24 cellular contexts compared by ENCODE assay signal in genomic region chr6:39153766-39154397, GRCh38. TPM values are rescaled to one million over a fixed set of nuclear protein-coding genes. Genes with fewer than 3 reads are reported as not detected.
DNase-seq lines count a peak whose midpoint lies in the region; ATAC-seq and TF ChIP-seq lines count a peak whose summit lies in the region.
"Had no signal": no experiment of that assay in that cellular context is flagged by ENCODE, and none has a peak within 500 bp of the region (broad histone marks: within the 10 kb centered on the region; RNA-seq: fewer than 3 reads in every experiment).

No MANE protein-coding gene starts in this region.

- H3K27me3 Mint-ChIP-seq in T-helper 2 cell treated with Interferon-gamma antibody and Interleukin-4, amounts not matched to agents 5 μg/mL and 100 μg/mL, for 36 hours (ENCODE audit: low read depth), result peaks cover 2% of the 10 kb centered on the region
- peaks cover 29% of the 10 kb centered on the region for H3K27me3 Mint-ChIP-seq in activated T-helper 17 cell treated with anti-CD3 and anti-CD28 coated beads, Interleukin-2, amount 50 U/mL, for 72 hours

- peak overlapping the region; percentile 56 for H3K27ac Mint-ChIP-seq in T-helper 2 cell treated with Interferon-gamma antibody and Interleukin-4, amounts not matched to agents 5 μg/mL and 100 μg/mL, for 36 hours
- peak overlapping the region; percentile 9 for H3K27ac Mint-ChIP-seq in activated T-helper 17 cell treated with anti-CD3 and anti-CD28 coated beads, Interleukin-2, amount 50 U/mL, for 72 hours
- H3K27ac Mint-ChIP-seq: activated B cell treated with CpG ODN at 0.5 μM for 24 hours had no signal

- no peaks in the 10 kb centered on the region for H3K36me3 ChIP-seq in sigmoid colon
- H3K36me3 ChIP-seq: HAP-1, neutrophil, tibial nerve had no signal

- peaks cover 0 to 11% (median 0%) of the 10 kb centered on the region in 3 donors for H3K27me3 ChIP-seq in sigmoid colon

- H3K27ac ChIP-seq in sigmoid colon, result no peak overlapping the region
- H3K27ac ChIP-seq: epithelial cell of prostate, neutrophil, tibial nerve had no signal

- H3K9me3 ChIP-seq in sigmoid colon, result no peaks in the 10 kb centered on the region
- H3K9me3 ChIP-seq: HAP-1, neutrophil, SK-N-SH, tibial nerve had no signal

- H3K9me3 Mint-ChIP-seq in T-helper 2 cell treated with Interferon-gamma antibody and Interleukin-4, amounts not matched to agents 5 μg/mL and 100 μg/mL, for 36 hours, result peaks cover under 1% of the 10 kb centered on the region
- H3K9me3 Mint-ChIP-seq in activated T-helper 17 cell treated with anti-CD3 and anti-CD28 coated beads, Interleukin-2, amount 50 U/mL, for 72 hours, result peaks cover under 1% of the 10 kb centered on the region
- H3K9me3 Mint-ChIP-seq: activated B cell treated with CpG ODN at 0.5 μM for 24 hours had no signal

- ATAC-seq in activated T-helper 17 cell treated with anti-CD3 and anti-CD28 coated beads, Interleukin-2, amount 50 U/mL, for 72 hours (replicated peaks), result peak; percentile 95
- no peak for ATAC-seq in HG03097 (IDR thresholded peaks at IDR 0.05; ENCODE audit: low FRiP score, unreplicated experiment)
- ATAC-seq: left ventricle myocardium superior had no signal

- peaks cover 6% of the 10 kb centered on the region for H3K36me3 Mint-ChIP-seq in T-helper 2 cell treated with Interferon-gamma antibody and Interleukin-4, amounts not matched to agents 5 μg/mL and 100 μg/mL, for 36 hours (ENCODE audit: low read depth)
- no peaks in the 10 kb centered on the region for H3K36me3 Mint-ChIP-seq in activated T-helper 17 cell treated with anti-CD3 and anti-CD28 coated beads, Interleukin-2, amount 50 U/mL, for 72 hours (ENCODE audit: low read depth)

- no peak for TF ChIP-seq POLR2A in sigmoid colon (IDR thresholded peaks at IDR 0.05)

- H3K4me3 Mint-ChIP-seq in T-helper 2 cell treated with Interferon-gamma antibody and Interleukin-4, amounts not matched to agents 5 μg/mL and 100 μg/mL, for 36 hours, result no peak overlapping the region
- H3K4me3 Mint-ChIP-seq in activated T-helper 17 cell treated with anti-CD3 and anti-CD28 coated beads, Interleukin-2, amount 50 U/mL, for 72 hours, result peak overlapping the region; percentile 4
- H3K4me3 Mint-ChIP-seq: activated B cell treated with CpG ODN at 0.5 μM for 24 hours had no signal

- H3K4me1 Mint-ChIP-seq in T-helper 2 cell treated with Interferon-gamma antibody and Interleukin-4, amounts not matched to agents 5 μg/mL and 100 μg/mL, for 36 hours (ENCODE audit: low read depth), result peaks cover 28% of the 10 kb centered on the region
- peaks cover 12% of the 10 kb centered on the region for H3K4me1 Mint-ChIP-seq in activated T-helper 17 cell treated with anti-CD3 and anti-CD28 coated beads, Interleukin-2, amount 50 U/mL, for 72 hours
- H3K4me1 Mint-ChIP-seq: activated B cell treated with CpG ODN at 0.5 μM for 24 hours had no signal

- H3K4me3 ChIP-seq in sigmoid colon, result no peak overlapping the region
- H3K4me3 ChIP-seq: HAP-1, smooth muscle cell, tibial nerve had no signal

- no peaks in the 10 kb centered on the region for H3K4me1 ChIP-seq in sigmoid colon
- H3K4me1 ChIP-seq: HAP-1, tibial nerve had no signal

- 72 to 88% methylated on average over 6 of the region's 6 CpGs for WGBS in sigmoid colon, 2 donors

- intact Hi-C loops in sigmoid colon (cut with DNase I), result no loop called here

- no peak for TF ChIP-seq EP300 in sigmoid colon (IDR thresholded peaks at IDR 0.05)

- TF ChIP-seq CTCF in sigmoid colon (IDR thresholded peaks at IDR 0.05), result no peak

- peak; percentile 9 for DNase-seq in activated gamma-delta T cell treated with anti-CD3 and anti-CD28 coated beads, Interleukin-2, amount 50 U/mL, for 16 hours (ENCODE audit: low read depth)
- DNase-seq in activated gamma-delta T cell (lab: John Stamatoyannopoulos, UW) (no peak), sigmoid colon (no peak), NCI-H2081 (lab: John Stamatoyannopoulos, UW) (no peak)
- peak; percentile 55 for DNase-seq in T-helper 2 cell treated with Interferon-gamma antibody and Interleukin-4, amounts not matched to agents 5 μg/mL and 100 μg/mL, for 36 hours (ENCODE audit: low spot score)
- peak; percentile 9 to 15 for DNase-seq in stimulated activated CD8-positive, alpha-beta memory T cell treated with anti-CD3 and anti-CD28 coated beads, Interleukin-15, amount 100 ng/mL, for 48 hours (ENCODE audit: low read depth in 2 of 2)
- DNase-seq: activated B cell treated with CpG ODN at 0.5 μM for 24 hours, cerebellar nuclear complex, DMS 273 treated with DMSO at 0.1 percent for 48 hours, foreskin fibroblast, hippocampal formation, Kasumi-1, left ventricle myocardium superior, NCI-H1105, NCI-H510A, SK-N-SH, T1000 had no signal

RNA-seq across cellular contexts. Expression of gene SAYSD1, which starts 38.9 kb away (rescaled TPM):
- total RNA-seq in activated T-helper 17 cell treated with anti-CD3 and anti-CD28 coated beads, Interleukin-2, amount 50 U/mL, for 72 hours, result 10 to 100 TPM in 1 of 2 donors, 1 to 10 TPM in 1; 7.7 to 10.3 TPM
- total RNA-seq in sigmoid colon, result 10 to 100 TPM; 11.5 to 20.8 (median 18.9) TPM
- 10 to 100 TPM in 2 of 3 donors, 1 to 10 TPM in 1; 8.8 to 15.0 (median 13.9) TPM for polyA plus RNA-seq in sigmoid colon

Comparison
In these comparisons a context has a peak if more than half of its experiments do, and no peak if none do; other contexts are left out.
1. DNase-seq: peak in activated gamma-delta T cell treated with anti-CD3 and anti-CD28 coated beads, Interleukin-2, amount 50 U/mL, for 16 hours (single experiment), T-helper 2 cell treated with Interferon-gamma antibody and Interleukin-4, amounts not matched to agents 5 μg/mL and 100 μg/mL, for 36 hours (single experiment) and stimulated activated CD8-positive, alpha-beta memory T cell treated with anti-CD3 and anti-CD28 coated beads, Interleukin-15, amount 100 ng/mL, for 48 hours (2 of 2); none in activated gamma-delta T cell (single experiment), sigmoid colon (single experiment) and NCI-H2081 (0 of 2).